8 cellular contexts compared by ENCODE assay signal in the genomic region with DNA sequence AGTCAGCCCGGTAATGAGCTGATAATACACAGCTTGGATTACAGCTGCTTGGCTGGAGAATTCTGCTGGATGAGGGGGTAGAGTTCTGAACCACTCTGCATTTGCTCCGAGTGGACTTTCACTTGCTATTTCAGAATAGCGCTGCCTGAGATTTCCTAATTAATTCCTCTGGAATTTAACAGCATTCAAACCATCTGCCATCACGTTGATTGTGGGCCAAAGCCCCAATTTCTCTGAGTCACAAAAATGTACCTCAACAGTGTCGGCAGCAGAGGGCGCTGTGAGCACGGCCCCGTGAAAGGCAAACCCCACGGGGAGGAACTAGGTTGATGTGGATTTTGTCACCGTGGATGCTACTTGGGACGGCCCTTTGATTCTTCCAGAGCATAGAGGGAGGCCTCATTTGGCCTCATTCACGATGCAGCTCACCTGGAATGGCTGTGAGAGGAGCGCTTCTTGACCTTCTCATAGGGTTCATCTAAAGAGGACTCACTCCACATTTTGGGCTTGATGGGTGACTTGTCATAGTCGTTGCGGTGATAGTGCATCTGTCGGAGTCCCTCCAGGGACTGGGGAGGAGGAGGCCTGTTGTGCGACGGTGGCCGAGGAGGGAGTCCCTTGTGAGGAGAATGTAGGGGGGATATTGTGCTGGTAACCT.
DNase-seq lines count a peak whose midpoint lies in the region; ATAC-seq and TF ChIP-seq lines count a peak whose summit lies in the region.

No MANE protein-coding gene starts in this region.

- H3K4me1 ChIP-seq in SJCRH30 (0 out of 2 replicates have a peak, but pooled peaks cover 3% of the 10 kb centered on the region), ovary (ENCODE audit: insufficient read depth) (peaks cover 1% of the 10 kb centered on the region)

- H3K9me3 ChIP-seq in SJCRH30 (replicated peaks) (no peaks in the 10 kb centered on the region), ovary (no peaks in the 10 kb centered on the region)

- H3K27ac Mint-ChIP-seq in activated naive CD4-positive, alpha-beta T cell treated with anti-CD3 and anti-CD28 coated beads for 36 hours: no peak overlapping the region

- DNase-seq in COR-L47 (lab: John Stamatoyannopoulos, UW) (peak; percentile 13), SJCRH30 (peak; percentile 49 to 72), germinal center (ENCODE audit: low spot score) (peak; percentile 78), ovary (peak; percentile 57 to 79 (median 74)), DMS79 treated with DMSO at 0.1 percent for 48 hours (lab: John Stamatoyannopoulos, UW) (no peak)
- DNase-seq in activated naive CD4-positive, alpha-beta T cell treated with anti-CD3 and anti-CD28 coated beads for 36 hours: peak; percentile 82

- H3K4me1 Mint-ChIP-seq in activated naive CD4-positive, alpha-beta T cell treated with anti-CD3 and anti-CD28 coated beads for 36 hours (ENCODE audit: low read depth): peaks cover 16% of the 10 kb centered on the region

- TF ChIP-seq EP300 in ovary (IDR thresholded peaks at IDR 0.05): no peak

- CTCF ChIA-PET in activated naive CD4-positive, alpha-beta T cell treated with anti-CD3 and anti-CD28 coated beads for 36 hours (lab: Charles Lee): interaction anchor here (0.6 to 2.1 kb wide), 25 partner anchors 8 to 1910 kb away, joined by 3 to 29 read pairs (median 4); no protein-coding TSS in a partner anchor

- H3K9me3 Mint-ChIP-seq in activated naive CD4-positive, alpha-beta T cell treated with anti-CD3 and anti-CD28 coated beads for 36 hours: no peaks in the 10 kb centered on the region

- ATAC-seq in HG02759 (IDR thresholded peaks at IDR 0.05; ENCODE audit: unreplicated experiment): peak; percentile 52

- no peak overlapping the region for H3K4me3 ChIP-seq in SJCRH30
- no peak overlapping the region for H3K4me3 ChIP-seq in ovary

- TF ChIP-seq POLR2A in ovary (IDR thresholded peaks at IDR 0.05): no peak

- peak; percentile 76 to 90 (median 83) for TF ChIP-seq CTCF in ovary (IDR thresholded peaks at IDR 0.05)

- H3K4me3 Mint-ChIP-seq in activated naive CD4-positive, alpha-beta T cell treated with anti-CD3 and anti-CD28 coated beads for 36 hours: peak overlapping the region; percentile 27

- intact Hi-C loops in activated naive CD4-positive, alpha-beta T cell treated with anti-CD3 and anti-CD28 coated beads for 36 hours (cut with micrococcal nuclease): loop anchor here (1.0 kb wide), 1 partner anchor 118 kb away; no protein-coding TSS in a partner anchor
- intact Hi-C loops in ovary (cut with DNase I): loop anchor here (2.0 to 5.0 kb wide), 4 partner anchors 115 to 119 kb away; no protein-coding TSS in a partner anchor

- 30 to 33% (median 31%) methylated on average over 19 of the region's 19 CpGs for WGBS in ovary, 3 donors

- no peaks in the 10 kb centered on the region for H3K27me3 Mint-ChIP-seq in activated naive CD4-positive, alpha-beta T cell treated with anti-CD3 and anti-CD28 coated beads for 36 hours (ENCODE audit: low read depth)

- H3K36me3 Mint-ChIP-seq in activated naive CD4-positive, alpha-beta T cell treated with anti-CD3 and anti-CD28 coated beads for 36 hours (ENCODE audit: low read depth): no peaks in the 10 kb centered on the region

- H3K27me3 ChIP-seq in SJCRH30 (no peaks in the 10 kb centered on the region), ovary (no peaks in the 10 kb centered on the region)

- H3K27ac ChIP-seq in SJCRH30 (no peak overlapping the region), ovary (no peak overlapping the region), temporal lobe (ENCODE audit: low read depth, low read length) (peak overlapping the region; percentile 76)

- H3K36me3 ChIP-seq in SJCRH30: no peaks in the 10 kb centered on the region
- H3K36me3 ChIP-seq in ovary: no peaks in the 10 kb centered on the region
